18 cellular contexts compared by ENCODE assay signal in the genomic region with DNA sequence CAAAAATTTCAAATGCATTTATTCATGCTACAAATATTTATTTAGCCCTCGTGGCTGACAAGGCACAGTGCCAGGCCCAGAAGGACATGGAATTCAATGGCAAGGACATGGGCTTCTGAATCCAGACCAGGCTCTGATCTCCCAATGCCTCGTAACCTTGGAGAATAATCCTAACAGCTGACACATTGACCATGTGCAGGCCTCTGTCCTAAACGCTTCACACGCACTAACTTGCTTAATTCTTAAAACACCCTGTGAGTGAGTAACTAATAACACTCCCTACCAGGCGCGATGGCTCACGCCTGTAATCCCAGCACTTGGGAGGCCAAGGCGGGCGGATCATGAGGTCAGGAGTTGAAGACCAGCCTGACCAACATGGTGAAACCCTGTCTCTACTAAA. TPM values are rescaled to one million over a fixed set of nuclear protein-coding genes. Genes with fewer than 3 reads are reported as not detected.
DNase-seq lines count a peak whose midpoint lies in the region; ATAC-seq and TF ChIP-seq lines count a peak whose summit lies in the region.
"Had no signal": no experiment of that assay in that cellular context is flagged by ENCODE, and none has a peak within 500 bp of the region (broad histone marks: within the 10 kb centered on the region; RNA-seq: fewer than 3 reads in every experiment).

No MANE protein-coding gene starts in this region.

- H2BK15ac ChIP-seq in H9 (ENCODE audit: low read depth, low read length), result no peak overlapping the region

- no CpG with 5 or more reads among the region's 9 CpGs for WGBS in H9 (ENCODE audit: extremely low coverage, insufficient read length, low lambda C conversion rate)
- WGBS in sigmoid colon, 2 donors, result 76 to 78% methylated on average over 9 of the region's 9 CpGs

- no peak overlapping the region for H2AK5ac ChIP-seq in H9 (ENCODE audit: insufficient read length, low read length)

- CTCF ChIA-PET in activated CD4-positive, alpha-beta T cell treated with anti-CD3 and anti-CD28 coated beads for 36 hours (lab: Charles Lee), result no interaction called here

- H3K4me1 Mint-ChIP-seq in H9, result peaks cover 30 to 42% of the 10 kb centered on the region in 2 experiments
- no peaks in the 10 kb centered on the region for H3K4me1 Mint-ChIP-seq in activated CD4-positive, alpha-beta T cell treated with anti-CD3 and anti-CD28 coated beads for 36 hours
- H3K4me1 Mint-ChIP-seq: activated CD8-positive, alpha-beta memory T cell treated with anti-CD3 and anti-CD28 coated beads, Interleukin-2, amount 10 ng/mL, durations not matched to agents 7 days and 5 days; naive B cell had no signal

- no peak overlapping the region for H2BK120ac ChIP-seq in H9 (ENCODE audit: low read depth, low read length, poor library complexity, severe bottlenecking)

- H3K9me3 Mint-ChIP-seq in H9, result no peaks in the 10 kb centered on the region; a peak in 1 of 5 replicates
- H3K9me3 Mint-ChIP-seq in activated CD4-positive, alpha-beta T cell treated with anti-CD3 and anti-CD28 coated beads for 36 hours (ENCODE audit: low read depth), result no peaks in the 10 kb centered on the region
- H3K9me3 Mint-ChIP-seq: dendritic cell treated with granulocyte-macrophage colony-stimulating factor and Interleukin-4, amounts not matched to agents 40 ng/mL and 50 ng/mL, for 4 days had no signal

- H2BK20ac ChIP-seq in H9 (ENCODE audit: low read depth, low read length, poor library complexity, severe bottlenecking), result no peak overlapping the region

- no peak overlapping the region for H2AFZ ChIP-seq in H9 (ENCODE audit: low read length)

- TF ChIP-seq CTCF in H9 (conservative IDR thresholded peaks at IDR 0.05) (no peak), fibroblast of villous mesenchyme (IDR thresholded peaks at IDR 0.05; ENCODE audit: insufficient read depth, low read depth, low read length) (no peak), sigmoid colon (IDR thresholded peaks at IDR 0.05) (no peak), right atrium auricular region (IDR thresholded peaks at IDR 0.05) (no peak)

- intact Hi-C loops in sigmoid colon (cut with DNase I), result no loop called here
- intact Hi-C loops in activated CD4-positive, alpha-beta T cell treated with anti-CD3 and anti-CD28 coated beads for 36 hours (cut with DNase I, micrococcal nuclease), result no loop called here

- H3K4me3 ChIP-seq in SJCRH30 (no peak overlapping the region), fibroblast of villous mesenchyme (ENCODE audit: low read depth, low read length) (no peak overlapping the region), sigmoid colon (no peak overlapping the region), right atrium auricular region (no peak overlapping the region)
- H3K4me3 ChIP-seq: ascending aorta had no signal

- no peak overlapping the region for H3K27ac Mint-ChIP-seq in H9
- H3K27ac Mint-ChIP-seq in activated CD4-positive, alpha-beta T cell treated with anti-CD3 and anti-CD28 coated beads for 36 hours, result no peak overlapping the region
- H3K27ac Mint-ChIP-seq: activated CD8-positive, alpha-beta memory T cell treated with anti-CD3 and anti-CD28 coated beads, Interleukin-2, amount 10 ng/mL, durations not matched to agents 7 days and 5 days; dendritic cell treated with granulocyte-macrophage colony-stimulating factor and Interleukin-4, amounts not matched to agents 40 ng/mL and 50 ng/mL, for 4 days; naive B cell had no signal

- no peaks in the 10 kb centered on the region for H3K27me3 ChIP-seq in H9 (ENCODE audit: insufficient read depth, low read length)
- no peaks in the 10 kb centered on the region for H3K27me3 ChIP-seq in SJCRH30
- H3K27me3 ChIP-seq in sigmoid colon, result no peaks in the 10 kb centered on the region
- H3K27me3 ChIP-seq in right atrium auricular region, result no peaks in the 10 kb centered on the region
- H3K27me3 ChIP-seq: ascending aorta had no signal

- no peak overlapping the region for H4K91ac ChIP-seq in H9 (ENCODE audit: insufficient read length, low read depth, low read length)

- H3K56ac ChIP-seq in H9 (ENCODE audit: insufficient read length, low read depth, low read length), result no peak overlapping the region

- no peak overlapping the region for H2BK12ac ChIP-seq in H9 (ENCODE audit: insufficient read length, low read depth, low read length)

- H3K9ac ChIP-seq in H9 (ENCODE audit: extremely low read depth, insufficient read length, low read length), result no peak overlapping the region

- no peak overlapping the region for H2BK5ac ChIP-seq in H9 (ENCODE audit: insufficient read length, low read length)

- 0 out of 7 replicates have a peak, but pooled peaks cover 0 to 3% (median 0%) of the 10 kb centered on the region in 3 experiments for H3K36me3 Mint-ChIP-seq in H9 (ENCODE audit: insufficient read depth in 1 of 3, low read depth in 3 of 3)
- H3K36me3 Mint-ChIP-seq in activated CD4-positive, alpha-beta T cell treated with anti-CD3 and anti-CD28 coated beads for 36 hours (ENCODE audit: low read depth), result no peaks in the 10 kb centered on the region
- H3K36me3 Mint-ChIP-seq: activated CD8-positive, alpha-beta memory T cell treated with anti-CD3 and anti-CD28 coated beads, Interleukin-2, amount 10 ng/mL, durations not matched to agents 7 days and 5 days; naive B cell had no signal

- peak overlapping the region; percentile 9 for H3T11ph ChIP-seq in H9 (ENCODE audit: low read length)

- H3K23ac ChIP-seq in H9 (ENCODE audit: insufficient read length, low read depth, low read length), result no peak overlapping the region

- no peak for DNase-seq in H9
- DNase-seq in SJCRH30, result peak; percentile 22 to 47
- peak; percentile 99 for DNase-seq in fibroblast of villous mesenchyme (ENCODE audit: low read depth)
- DNase-seq in sigmoid colon, result no peak
- DNase-seq in right atrium auricular region (ENCODE audit: low spot score), result no peak
- no peak for DNase-seq in activated CD4-positive, alpha-beta T cell treated with anti-CD3 and anti-CD28 coated beads for 36 hours
- no peak for DNase-seq in UCSD-AML1 (lab: John Stamatoyannopoulos, UW; ENCODE audit: unreplicated experiment)
- DNase-seq: activated CD8-positive, alpha-beta memory T cell treated with anti-CD3 and anti-CD28 coated beads, Interleukin-2, amount 10 ng/mL, durations not matched to agents 7 days and 5 days; activated effector memory CD4-positive, alpha-beta T cell treated with anti-CD3 and anti-CD28 coated beads, Interleukin-2, amount 50 U/mL, for 16 hours; left ventricle myocardium superior; naive B cell; NCI-H2029 treated with DMSO at 0.1 percent for 48 hours; NCI-H69; posterior cingulate gyrus; SW 1271 had no signal

- H3K23me2 ChIP-seq in H9 (ENCODE audit: insufficient read length, low read depth, low read length, poor library complexity, severe bottlenecking), result no peaks in the 10 kb centered on the region

- no peak overlapping the region for H3K18ac ChIP-seq in H9 (ENCODE audit: insufficient read length, low read depth, low read length)

- H3K27me3 Mint-ChIP-seq in H9 (ENCODE audit: low read depth), result no peaks in the 10 kb centered on the region
- no peaks in the 10 kb centered on the region for H3K27me3 Mint-ChIP-seq in activated CD4-positive, alpha-beta T cell treated with anti-CD3 and anti-CD28 coated beads for 36 hours
- H3K27me3 Mint-ChIP-seq: activated CD8-positive, alpha-beta memory T cell treated with anti-CD3 and anti-CD28 coated beads, Interleukin-2, amount 10 ng/mL, durations not matched to agents 7 days and 5 days; dendritic cell treated with granulocyte-macrophage colony-stimulating factor and Interleukin-4, amounts not matched to agents 40 ng/mL and 50 ng/mL, for 4 days; naive B cell had no signal

- POLR2A ChIA-PET in activated CD4-positive, alpha-beta T cell treated with anti-CD3 and anti-CD28 coated beads for 36 hours (lab: Charles Lee), result no interaction called here

- H3K14ac ChIP-seq in H9 (ENCODE audit: insufficient read depth, low read length), result no peak overlapping the region; the same call in 1 of the 2 replicates

- no peaks in the 10 kb centered on the region for H4K20me1 ChIP-seq in H9 (ENCODE audit: control insufficient read depth, insufficient read depth, insufficient read length)

- H3K9me3 ChIP-seq in H9 (ENCODE audit: control insufficient read depth, low read depth, low read length), result no peaks in the 10 kb centered on the region
- no peaks in the 10 kb centered on the region for H3K9me3 ChIP-seq in SJCRH30 (replicated peaks)
- H3K9me3 ChIP-seq in sigmoid colon, result no peaks in the 10 kb centered on the region
- no peaks in the 10 kb centered on the region for H3K9me3 ChIP-seq in right atrium auricular region
- H3K9me3 ChIP-seq: ascending aorta had no signal

- H3K36me3 ChIP-seq in SJCRH30 (no peaks in the 10 kb centered on the region), sigmoid colon (no peaks in the 10 kb centered on the region), right atrium auricular region (no peaks in the 10 kb centered on the region)
- H3K36me3 ChIP-seq: ascending aorta had no signal

- TF ChIP-seq EP300 in sigmoid colon (IDR thresholded peaks at IDR 0.05), result peak in 3 of 4 donors; percentile 24 to 51 (median 36)

- no peak overlapping the region for H3K4me2 ChIP-seq in H9 (ENCODE audit: insufficient read depth, insufficient read length, low read length)

- peaks cover 10% of the 10 kb centered on the region; the same call in 1 of the 2 replicates for H3K4me1 ChIP-seq in H9 (ENCODE audit: insufficient read depth, low read length)
- peaks cover 8% of the 10 kb centered on the region; the same call in 1 of the 2 replicates for H3K4me1 ChIP-seq in SJCRH30
- H3K4me1 ChIP-seq in sigmoid colon, result peaks cover 0 to 11% (median 6%) of the 10 kb centered on the region in 4 donors
- H3K4me1 ChIP-seq in right atrium auricular region, result no peaks in the 10 kb centered on the region
- H3K4me1 ChIP-seq: ascending aorta had no signal

- H3K27ac ChIP-seq in H9 (ENCODE audit: insufficient read length, low read depth, low read length) (no peak overlapping the region), SJCRH30 (no peak overlapping the region), sigmoid colon (no peak overlapping the region), right atrium auricular region (no peak overlapping the region)
- H3K27ac ChIP-seq: ascending aorta had no signal

- H3K4ac ChIP-seq in H9 (ENCODE audit: low read depth, low read length), result no peak overlapping the region

- H3K4me3 Mint-ChIP-seq in H9, result no peak overlapping the region
- H3K4me3 Mint-ChIP-seq in activated CD4-positive, alpha-beta T cell treated with anti-CD3 and anti-CD28 coated beads for 36 hours, result no peak overlapping the region
- H3K4me3 Mint-ChIP-seq: activated CD8-positive, alpha-beta memory T cell treated with anti-CD3 and anti-CD28 coated beads, Interleukin-2, amount 10 ng/mL, durations not matched to agents 7 days and 5 days; dendritic cell treated with granulocyte-macrophage colony-stimulating factor and Interleukin-4, amounts not matched to agents 40 ng/mL and 50 ng/mL, for 4 days; naive B cell had no signal

- TF ChIP-seq POLR2A in sigmoid colon (IDR thresholded peaks at IDR 0.05), result no peak

- no peak overlapping the region for H4K5ac ChIP-seq in H9 (ENCODE audit: insufficient read length, low read depth, low read length)

- H4K8ac ChIP-seq in H9 (replicated peaks; ENCODE audit: insufficient read length, low read depth, low read length), result no peak overlapping the region

- peaks cover 6% of the 10 kb centered on the region; the same call in 1 of the 2 replicates for H3K79me2 ChIP-seq in H9 (ENCODE audit: insufficient read depth, low read length)

- no peaks in the 10 kb centered on the region for H3K79me1 ChIP-seq in H9 (ENCODE audit: insufficient read depth, low read depth, low read length, poor library complexity, severe bottlenecking)

- ATAC-seq in HG03457 (IDR thresholded peaks at IDR 0.05; ENCODE audit: unreplicated experiment), result no peak
- ATAC-seq in activated CD4-positive, alpha-beta T cell treated with anti-CD3 and anti-CD28 coated beads for 36 hours, result no peak
- ATAC-seq: activated CD8-positive, alpha-beta memory T cell treated with anti-CD3 and anti-CD28 coated beads, Interleukin-2, amount 10 ng/mL, durations not matched to agents 7 days and 5 days; left ventricle myocardium superior had no signal

RNA-seq across cellular contexts. Expression of a gene that starts 33.2 kb away (rescaled TPM):
- total RNA-seq in H9 (2021) (125 and 127 TPM in 2 replicates), fibroblast of villous mesenchyme (36.7 and 61.2 TPM in 2 replicates), sigmoid colon (1 to 10 TPM; 3.9 to 8.3 (median 5.1) TPM), right atrium auricular region (1 to 10 TPM; 3.8 to 5.5 TPM)
- total RNA-seq in SJCRH30 (2014; rRNA removed; shearing (Covaris generic)), result 9.3 and 9.4 TPM in 2 replicates
- 10 to 100 TPM; 13.2 to 20.3 (median 15.4) TPM for polyA plus RNA-seq in sigmoid colon
- under 1 TPM; 0.23 to 0.28 TPM for total RNA-seq in activated CD4-positive, alpha-beta T cell treated with anti-CD3 and anti-CD28 coated beads for 36 hours
- total RNA-seq: activated CD8-positive, alpha-beta memory T cell treated with anti-CD3 and anti-CD28 coated beads, Interleukin-2, amount 10 ng/mL, durations not matched to agents 7 days and 5 days had no signal

Comparison
In these comparisons a context has a peak if more than half of its experiments do, and no peak if none do; other contexts are left out.
1. DNase-seq: peak in SJCRH30 (2 of 2) and fibroblast of villous mesenchyme (single experiment); none in H9 (single experiment), sigmoid colon (single experiment), right atrium auricular region (single experiment), activated CD4-positive, alpha-beta T cell treated with anti-CD3 and anti-CD28 coated beads for 36 hours (single experiment) and UCSD-AML1 (single experiment).